21 cellular contexts compared by ENCODE assay signal in genomic region chr12:21054334-21054733, GRCh38.
"Had no signal": no experiment of that assay in that cellular context is flagged by ENCODE, and none has a peak within 500 bp of the region (broad histone marks: within the 10 kb centered on the region; RNA-seq: fewer than 3 reads in every experiment).

No MANE protein-coding gene starts in this region.

- ATAC-seq: activated CD4-positive, alpha-beta T cell treated with anti-CD3 and anti-CD28 coated beads for 36 hours; activated CD8-positive, alpha-beta memory T cell treated with anti-CD3 and anti-CD28 coated beads, Interleukin-2, amount 10 ng/mL, durations not matched to agents 7 days and 5 days; heart left ventricle; right cardiac atrium; upper lobe of right lung had no signal

- H3K4me3 ChIP-seq: ascending aorta, heart left ventricle, lung, prostate gland, skin epidermis, suprapubic skin, upper lobe of right lung had no signal

- H3K27ac ChIP-seq: ascending aorta, heart left ventricle, prostate gland, skin epidermis, suprapubic skin, upper lobe of right lung, WERI-Rb-1 had no signal

- H3K4me1 ChIP-seq: heart left ventricle, prostate gland, suprapubic skin, upper lobe of right lung had no signal

- FAIRE-seq: islet of Langerhans had no signal

- H3K36me3 ChIP-seq: ascending aorta, heart left ventricle, prostate gland, suprapubic skin, upper lobe of right lung, WERI-Rb-1 had no signal

- H3K9me3 ChIP-seq: ascending aorta, heart left ventricle, prostate gland, suprapubic skin, upper lobe of right lung had no signal

- DNase-seq: activated CD4-positive, alpha-beta memory T cell treated with anti-CD3 and anti-CD28 coated beads for 36 hours; activated CD4-positive, alpha-beta T cell treated with anti-CD3 and anti-CD28 coated beads for 36 hours; activated CD8-positive, alpha-beta memory T cell treated with anti-CD3 and anti-CD28 coated beads, Interleukin-2, amount 10 ng/mL, durations not matched to agents 7 days and 5 days; activated naive CD4-positive, alpha-beta T cell treated with anti-CD3 and anti-CD28 coated beads, Interleukin-2, amount 10 ng/mL, durations not matched to agents 7 days and 5 days; activated T-cell treated with anti-CD3 and anti-CD28 coated beads, Interleukin-2, amount 50 U/mL, for 1 hour; cortex of kidney; effector CD4-positive, alpha-beta T cell; heart left ventricle; midbrain; right cardiac atrium; stimulated activated CD4-positive, alpha-beta T cell treated with anti-CD3 and anti-CD28 coated beads, Interleukin-4, amount 100 ng/mL, for 4 hours; stimulated activated CD8-positive, alpha-beta memory T cell treated with anti-CD3 and anti-CD28 coated beads, Interleukin-4, amount 100 ng/mL, for 48 hours; stimulated activated naive CD4-positive, alpha-beta T cell treated with Interleukin-2 at 50 U/mL for 16 hours; upper lobe of right lung; WERI-Rb-1 had no signal

- H3K27me3 ChIP-seq: ascending aorta, heart left ventricle, suprapubic skin, upper lobe of right lung had no signal
